In the genomic region with DNA sequence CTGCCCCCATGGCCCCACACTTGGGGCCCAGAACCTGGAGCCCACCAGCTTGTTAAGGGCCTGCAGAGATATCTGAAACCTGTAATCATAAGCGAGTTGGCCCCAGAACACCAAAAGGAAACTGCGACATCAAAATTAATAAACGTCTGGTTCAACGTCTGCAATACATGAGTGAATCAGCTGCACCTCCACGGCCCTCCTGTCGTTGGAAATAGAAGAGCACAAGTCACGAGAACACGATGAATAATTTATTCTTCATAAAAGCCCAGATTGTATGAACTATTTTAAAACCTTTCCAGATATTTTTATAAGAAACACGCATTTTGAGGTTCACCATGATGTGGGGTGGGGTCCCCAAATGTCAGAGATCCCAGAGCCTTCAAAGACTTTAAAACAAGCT, we compare ENCODE assay signal across 1 cellular context.
TF ChIP-seq lines count a peak whose summit lies in the region.

No MANE protein-coding gene starts in this region.

TF ChIP-seq in K562, 482 proteins besides CTCF, POLR2A, EP300 and RAD21:
- TF ChIP-seq ZNF589 (CRISPR knock-in tag; IDR thresholded peaks at IDR 0.05; ENCODE audit: low read depth) = no peak
- TF ChIP-seq YY1 (IDR thresholded peaks at IDR 0.05; ENCODE audit: borderline replicate concordance in 1 of 3, control insufficient read depth in 1 of 3, extremely low read depth in 1 of 3, insufficient read depth in 3 of 3, insufficient read length in 1 of 3, insufficient replicate concordance in 2 of 3, low read depth in 1 of 3, low read length in 2 of 3) = no peak
- TF ChIP-seq NFIX (CRISPR knock-in tag; IDR thresholded peaks at IDR 0.05; ENCODE audit: low read depth) = no peak
- no peak for TF ChIP-seq ZNF121 (CRISPR knock-in tag; conservative IDR thresholded peaks at IDR 0.05)
- TF ChIP-seq ATF1 (CRISPR knock-in tag; IDR thresholded peaks at IDR 0.05) = no peak
- TF ChIP-seq ATF1 (tag; IDR thresholded peaks at IDR 0.05) = no peak
- TF ChIP-seq, protein P1, sequence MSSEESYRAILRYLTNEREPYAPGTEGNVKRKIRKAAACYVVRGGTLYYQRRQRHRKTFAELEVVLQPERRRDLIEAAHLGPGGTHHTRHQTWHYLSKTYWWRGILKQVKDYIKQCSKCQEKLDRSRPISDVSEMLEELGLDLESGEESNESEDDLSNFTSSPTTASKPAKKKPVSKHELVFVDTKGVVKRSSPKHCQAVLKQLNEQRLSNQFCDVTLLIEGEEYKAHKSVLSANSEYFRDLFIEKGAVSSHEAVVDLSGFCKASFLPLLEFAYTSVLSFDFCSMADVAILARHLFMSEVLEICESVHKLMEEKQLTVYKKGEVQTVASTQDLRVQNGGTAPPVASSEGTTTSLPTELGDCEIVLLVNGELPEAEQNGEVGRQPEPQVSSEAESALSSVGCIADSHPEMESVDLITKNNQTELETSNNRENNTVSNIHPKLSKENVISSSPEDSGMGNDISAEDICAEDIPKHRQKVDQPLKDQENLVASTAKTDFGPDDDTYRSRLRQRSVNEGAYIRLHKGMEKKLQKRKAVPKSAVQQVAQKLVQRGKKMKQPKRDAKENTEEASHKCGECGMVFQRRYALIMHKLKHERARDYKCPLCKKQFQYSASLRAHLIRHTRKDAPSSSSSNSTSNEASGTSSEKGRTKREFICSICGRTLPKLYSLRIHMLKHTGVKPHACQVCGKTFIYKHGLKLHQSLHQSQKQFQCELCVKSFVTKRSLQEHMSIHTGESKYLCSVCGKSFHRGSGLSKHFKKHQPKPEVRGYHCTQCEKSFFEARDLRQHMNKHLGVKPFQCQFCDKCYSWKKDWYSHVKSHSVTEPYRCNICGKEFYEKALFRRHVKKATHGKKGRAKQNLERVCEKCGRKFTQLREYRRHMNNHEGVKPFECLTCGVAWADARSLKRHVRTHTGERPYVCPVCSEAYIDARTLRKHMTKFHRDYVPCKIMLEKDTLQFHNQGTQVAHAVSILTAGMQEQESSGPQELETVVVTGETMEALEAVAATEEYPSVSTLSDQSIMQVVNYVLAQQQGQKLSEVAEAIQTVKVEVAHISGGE (CRISPR knock-in tag; IDR thresholded peaks at IDR 0.05) = no peak
- TF ChIP-seq, protein P2, sequence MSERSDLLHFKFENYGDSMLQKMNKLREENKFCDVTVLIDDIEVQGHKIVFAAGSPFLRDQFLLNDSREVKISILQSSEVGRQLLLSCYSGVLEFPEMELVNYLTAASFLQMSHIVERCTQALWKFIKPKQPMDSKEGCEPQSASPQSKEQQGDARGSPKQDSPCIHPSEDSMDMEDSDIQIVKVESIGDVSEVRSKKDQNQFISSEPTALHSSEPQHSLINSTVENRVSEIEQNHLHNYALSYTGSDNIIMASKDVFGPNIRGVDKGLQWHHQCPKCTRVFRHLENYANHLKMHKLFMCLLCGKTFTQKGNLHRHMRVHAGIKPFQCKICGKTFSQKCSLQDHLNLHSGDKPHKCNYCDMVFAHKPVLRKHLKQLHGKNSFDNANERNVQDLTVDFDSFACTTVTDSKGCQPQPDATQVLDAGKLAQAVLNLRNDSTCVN (CRISPR knock-in tag; IDR thresholded peaks at IDR 0.05) = no peak
- TF ChIP-seq, protein P3, sequence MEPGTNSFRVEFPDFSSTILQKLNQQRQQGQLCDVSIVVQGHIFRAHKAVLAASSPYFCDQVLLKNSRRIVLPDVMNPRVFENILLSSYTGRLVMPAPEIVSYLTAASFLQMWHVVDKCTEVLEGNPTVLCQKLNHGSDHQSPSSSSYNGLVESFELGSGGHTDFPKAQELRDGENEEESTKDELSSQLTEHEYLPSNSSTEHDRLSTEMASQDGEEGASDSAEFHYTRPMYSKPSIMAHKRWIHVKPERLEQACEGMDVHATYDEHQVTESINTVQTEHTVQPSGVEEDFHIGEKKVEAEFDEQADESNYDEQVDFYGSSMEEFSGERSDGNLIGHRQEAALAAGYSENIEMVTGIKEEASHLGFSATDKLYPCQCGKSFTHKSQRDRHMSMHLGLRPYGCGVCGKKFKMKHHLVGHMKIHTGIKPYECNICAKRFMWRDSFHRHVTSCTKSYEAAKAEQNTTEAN (CRISPR knock-in tag; IDR thresholded peaks at IDR 0.05) = no peak
- TF ChIP-seq PYGO2 (tag; IDR thresholded peaks at IDR 0.05) = no peak
- TF ChIP-seq, protein P4, sequence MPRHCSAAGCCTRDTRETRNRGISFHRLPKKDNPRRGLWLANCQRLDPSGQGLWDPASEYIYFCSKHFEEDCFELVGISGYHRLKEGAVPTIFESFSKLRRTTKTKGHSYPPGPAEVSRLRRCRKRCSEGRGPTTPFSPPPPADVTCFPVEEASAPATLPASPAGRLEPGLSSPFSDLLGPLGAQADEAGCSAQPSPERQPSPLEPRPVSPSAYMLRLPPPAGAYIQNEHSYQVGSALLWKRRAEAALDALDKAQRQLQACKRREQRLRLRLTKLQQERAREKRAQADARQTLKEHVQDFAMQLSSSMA (CRISPR knock-in tag; IDR thresholded peaks at IDR 0.05) = no peak
- TF ChIP-seq HOXB6 (CRISPR knock-in tag; IDR thresholded peaks at IDR 0.05; ENCODE audit: borderline replicate concordance) = no peak
- TF ChIP-seq ZNF695 (CRISPR knock-in tag; IDR thresholded peaks at IDR 0.05) = no peak
- TF ChIP-seq HDGF (IDR thresholded peaks at IDR 0.05) = no peak
- no peak for TF ChIP-seq ARID1B (IDR thresholded peaks at IDR 0.05)
